9 cellular contexts compared by ENCODE assay signal in the genomic region with DNA sequence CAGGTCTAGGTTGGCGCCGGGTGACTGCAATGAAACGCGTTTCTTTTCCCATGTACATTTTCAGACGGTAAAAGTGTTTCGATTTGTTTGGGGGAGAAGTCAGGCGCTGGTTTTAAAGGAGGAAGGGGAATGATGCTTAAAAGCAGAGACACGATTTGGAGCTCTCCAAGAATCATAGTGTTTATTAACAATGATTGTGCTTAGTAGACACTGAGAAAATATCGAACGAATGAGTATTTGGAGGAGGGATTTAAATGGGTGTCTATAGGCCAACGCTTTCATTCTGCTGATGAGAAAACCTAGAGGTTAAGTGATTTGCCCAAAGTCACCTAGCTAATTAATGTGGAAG. TPM values are rescaled to one million over a fixed set of nuclear protein-coding genes. Genes with fewer than 3 reads are reported as not detected.
DNase-seq lines count a peak whose midpoint lies in the region; ATAC-seq and TF ChIP-seq lines count a peak whose summit lies in the region.
"Had no signal": no experiment of that assay in that cellular context is flagged by ENCODE, and none has a peak within 500 bp of the region (broad histone marks: within the 10 kb centered on the region; RNA-seq: fewer than 3 reads in every experiment).

No MANE protein-coding gene starts in this region.

- H4K5ac ChIP-seq in mesendoderm (ENCODE audit: low read length): no peak overlapping the region

- peak overlapping the region; percentile 61 to 98 (median 92) for H3K27ac ChIP-seq in heart left ventricle
- peak overlapping the region; percentile 72 for H3K27ac ChIP-seq in caudate nucleus (ENCODE audit: low read depth, low read length)
- no peak overlapping the region for H3K27ac ChIP-seq in mesendoderm (ENCODE audit: low read depth, low read length)
- H3K27ac ChIP-seq in urinary bladder (ENCODE audit: low read depth): peak overlapping the region; percentile 53

- no peak overlapping the region for H3K4ac ChIP-seq in mesendoderm (ENCODE audit: low read depth, low read length)

- peak overlapping the region in 11 of 12 donors; percentile 44 to 82 (median 69) for H3K4me3 ChIP-seq in heart left ventricle
- no peak overlapping the region for H3K4me3 ChIP-seq in mesendoderm (ENCODE audit: low read length)
- H3K4me3 ChIP-seq in urinary bladder (ENCODE audit: low read depth, low read length): peak overlapping the region; percentile 65

- H3K79me2 ChIP-seq in mesendoderm (ENCODE audit: control insufficient read depth, insufficient read depth, low read length): no peaks in the 10 kb centered on the region

- 35 to 60% (median 46%) methylated on average over 11 of the region's 11 CpGs for WGBS in heart left ventricle, 4 donors
- WGBS in mesendoderm (ENCODE audit: extremely low coverage, insufficient coverage, low lambda C conversion rate): no CpG with 5 or more reads among the region's 11 CpGs
- 15% methylated on average over 11 of the region's 11 CpGs for WGBS in urinary bladder

- peaks cover 4 to 31% (median 16%) of the 10 kb centered on the region in 12 donors for H3K4me1 ChIP-seq in heart left ventricle
- peaks cover 4% of the 10 kb centered on the region for H3K4me1 ChIP-seq in mesendoderm (ENCODE audit: control insufficient read depth, low read depth, low read length)
- no peaks in the 10 kb centered on the region for H3K4me1 ChIP-seq in urinary bladder (ENCODE audit: insufficient read depth)

- no peak overlapping the region for H3K23ac ChIP-seq in mesendoderm (ENCODE audit: low read length)

- peak overlapping the region; percentile 64 for H3K4me2 ChIP-seq in mesendoderm (ENCODE audit: low read length)

- H3K18ac ChIP-seq in mesendoderm (ENCODE audit: low read length): peak overlapping the region; percentile 33

- intact Hi-C loops in heart left ventricle (cut with DNase I): loop anchor here in 6 of 10 donors (2.0 to 10.0 kb wide), 5 partner anchors 36 to 728 kb away; partner anchors contain the start of gene JAK1 (in 4 of the 6)
- intact Hi-C loops in left cardiac atrium (cut with DNase I): loop anchor here in 1 of 2 donors (5.0 kb wide), 1 partner anchor 106 kb away; no protein-coding TSS in a partner anchor

- H3K9me3 ChIP-seq in heart left ventricle: peaks cover 0 to 13% (median 6%) of the 10 kb centered on the region in 12 donors

- H3K27me3 ChIP-seq in heart left ventricle: no peaks in the 10 kb centered on the region
- peaks cover 10% of the 10 kb centered on the region for H3K27me3 ChIP-seq in mesendoderm (ENCODE audit: insufficient read depth, low read length, poor library complexity)

- H3K36me3 ChIP-seq in heart left ventricle (peaks cover 0 to 4% (median 0%) of the 10 kb centered on the region in 9 donors), mesendoderm (ENCODE audit: control insufficient read depth, insufficient read depth, low read length) (no peaks in the 10 kb centered on the region), urinary bladder (ENCODE audit: insufficient read depth) (no peaks in the 10 kb centered on the region)

- H3K56ac ChIP-seq in mesendoderm (ENCODE audit: low read length): peak overlapping the region; percentile 76

- H3K9ac ChIP-seq in mesendoderm (ENCODE audit: low read length): peak overlapping the region; percentile 1

- no peak overlapping the region for H2BK5ac ChIP-seq in mesendoderm (ENCODE audit: low read length)

- no peak overlapping the region for H2BK120ac ChIP-seq in mesendoderm (ENCODE audit: low read depth, low read length)

- H4K8ac ChIP-seq in mesendoderm (ENCODE audit: low read depth, low read length): no peak overlapping the region

- no peak for DNase-seq in heart left ventricle
- DNase-seq in left cardiac atrium: no peak
- DNase-seq in caudate nucleus (lab: John Stamatoyannopoulos, UW): no peak
- DNase-seq in mesendoderm: no peak
- no peak for DNase-seq in middle frontal gyrus (ENCODE audit: extremely low spot score, low spot score)
- no peak for DNase-seq in NCI-H2107 treated with DMSO at 0.1 percent for 48 hours (lab: John Stamatoyannopoulos, UW; ENCODE audit: unreplicated experiment)
- DNase-seq: DMS79 had no signal

- no peak for TF ChIP-seq CTCF in heart left ventricle (IDR thresholded peaks at IDR 0.05)

- no peak overlapping the region for H2AK5ac ChIP-seq in mesendoderm (ENCODE audit: low read length)

- no peak for TF ChIP-seq POLR2A in heart left ventricle (IDR thresholded peaks at IDR 0.05)

- ATAC-seq in heart left ventricle (no peak), left cardiac atrium (no peak), HG02763 (IDR thresholded peaks at IDR 0.05; ENCODE audit: unreplicated experiment) (no peak)

- H2BK15ac ChIP-seq in mesendoderm (replicated peaks; ENCODE audit: low read depth): peak overlapping the region; percentile 1

- H3K79me1 ChIP-seq in mesendoderm (ENCODE audit: low read length): no peaks in the 10 kb centered on the region

RNA-seq across cellular contexts. Expression of gene JAK1, which starts 36.9 kb away (rescaled TPM):
- total RNA-seq in heart left ventricle (100 to 1,000 TPM in 4 of 9 donors, 10 to 100 TPM in 5; 85.6 to 189 (median 96.5) TPM), left cardiac atrium (10 to 100 TPM; 83.7 to 98.7 TPM), urinary bladder (137 TPM)
- polyA plus RNA-seq in heart left ventricle (10 to 100 TPM; 20.5 to 73.7 TPM), urinary bladder (86.8 TPM)
- 9.6 TPM for polyA plus RNA-seq in mesendoderm (2013, experiment 1 of 2)
- 10.0 TPM for polyA plus RNA-seq in mesendoderm (2013, experiment 2 of 2)
